Comparison of ENCODE assay signal across 13 cellular contexts in genomic region chr18:45741056-45741455, GRCh38. TPM values are rescaled to one million over a fixed set of nuclear protein-coding genes. Genes with fewer than 3 reads are reported as not detected.
DNase-seq lines count a peak whose midpoint lies in the region; ATAC-seq and TF ChIP-seq lines count a peak whose summit lies in the region.
"Had no signal": no experiment of that assay in that cellular context is flagged by ENCODE, and none has a peak within 500 bp of the region (broad histone marks: within the 10 kb centered on the region; RNA-seq: fewer than 3 reads in every experiment).

No MANE protein-coding gene starts in this region.

- no peaks in the 10 kb centered on the region for H3K79me2 ChIP-seq in SK-N-SH (ENCODE audit: insufficient read depth)

- intact Hi-C loops in left ventricle myocardium inferior (cut with micrococcal nuclease) (no loop called here), Right ventricle myocardium inferior (cut with DNase I) (no loop called here)

- no peaks in the 10 kb centered on the region for H3K27me3 ChIP-seq in left ventricle myocardium inferior (ENCODE audit: low read depth)
- no peaks in the 10 kb centered on the region for H3K27me3 ChIP-seq in SK-N-SH (ENCODE audit: insufficient read depth)

- no peak overlapping the region for H3K9ac ChIP-seq in SK-N-SH

- H3K4me1 ChIP-seq in left ventricle myocardium inferior (peaks cover 41% of the 10 kb centered on the region), HEK293 (ENCODE audit: control insufficient read depth, insufficient read depth, low read length) (peaks cover 8% of the 10 kb centered on the region), SK-N-SH (ENCODE audit: control insufficient read depth in 1 of 2, insufficient read depth in 2 of 2, low read depth in 1 of 2, low read length in 1 of 2) (peaks cover 0 to 4% of the 10 kb centered on the region in 2 experiments; a peak in 1 of 4 replicates)

- no peak overlapping the region for H2AFZ ChIP-seq in SK-N-SH (ENCODE audit: low read depth)

- H3K36me3 Mint-ChIP-seq in osteocyte (ENCODE audit: unreplicated experiment), result no peaks in the 10 kb centered on the region
- H3K36me3 Mint-ChIP-seq: CD14-positive monocyte had no signal

- H3K4me3 Mint-ChIP-seq in osteocyte (ENCODE audit: unreplicated experiment), result no peak overlapping the region
- H3K4me3 Mint-ChIP-seq: CD14-positive monocyte; CD8-positive, alpha-beta T cell had no signal

- no peak for ATAC-seq in Right ventricle myocardium inferior
- ATAC-seq: CD8-positive, alpha-beta T cell; HCT116 had no signal

- peak in 1 of 2 experiments; percentile 59; a peak in 1 of 4 replicates for TF ChIP-seq EP300 in SK-N-SH (IDR thresholded peaks at IDR 0.05; ENCODE audit: borderline replicate concordance in 1 of 2, low read depth in 1 of 2, low read length in 1 of 2)

- no peak for TF ChIP-seq CTCF in left ventricle myocardium inferior (IDR thresholded peaks at IDR 0.05; ENCODE audit: borderline replicate concordance)
- TF ChIP-seq CTCF in HEK293 (tag by site-specific recombination; IDR thresholded peaks at IDR 0.05), result no peak
- TF ChIP-seq CTCF in SK-N-SH (IDR thresholded peaks at IDR 0.05), result no peak
- TF ChIP-seq CTCF in osteocyte (IDR thresholded peaks at IDR 0.05), result no peak

- H3K4me3 ChIP-seq in left ventricle myocardium inferior (peak overlapping the region; percentile 65), HEK293 (ENCODE audit: low read depth, low read length) (no peak overlapping the region), SK-N-SH (ENCODE audit: low read depth in 2 of 2, low read length in 1 of 2) (no peak overlapping the region)

- H3K27ac ChIP-seq in left ventricle myocardium inferior (replicated peaks), result peak overlapping the region; percentile 89
- H3K27ac ChIP-seq in HEK293 (ENCODE audit: extremely low read depth, low read depth, low read length), result no peak overlapping the region
- H3K27ac ChIP-seq in SK-N-SH (ENCODE audit: low read depth in 2 of 2, low read length in 1 of 2), result no peak overlapping the region

- H3K36me3 ChIP-seq in left ventricle myocardium inferior (no peaks in the 10 kb centered on the region), HEK293 (ENCODE audit: control insufficient read depth in 2 of 2, insufficient read depth in 1 of 2, low read length in 2 of 2) (no peaks in the 10 kb centered on the region), SK-N-SH (replicated peaks in 1 of 2; ENCODE audit: control insufficient read depth in 1 of 2, insufficient read depth in 2 of 2, low read length in 1 of 2) (no peaks in the 10 kb centered on the region)

- CTCF ChIA-PET in HEK293 (lab: Yijun Ruan, JAX), result interaction anchor here (0.6 kb wide), 1 partner anchor 116 kb away, joined by 3 read pairs; no protein-coding TSS in a partner anchor
- CTCF ChIA-PET in SK-N-SH (lab: Yijun Ruan, JAX), result interaction anchor here (0.7 to 1.0 kb wide), 3 partner anchors 18 to 154 kb away, joined by 3 to 6 read pairs (median 3); no protein-coding TSS in a partner anchor

- no peaks in the 10 kb centered on the region for H4K20me1 ChIP-seq in SK-N-SH (ENCODE audit: insufficient read depth)

- peaks cover 15% of the 10 kb centered on the region for H3K4me1 Mint-ChIP-seq in osteocyte (ENCODE audit: unreplicated experiment)
- H3K4me1 Mint-ChIP-seq: CD14-positive monocyte had no signal

- H3F3A ChIP-seq in SK-N-SH (replicated peaks; ENCODE audit: insufficient read depth), result no peaks in the 10 kb centered on the region

- H3K27ac Mint-ChIP-seq in osteocyte (ENCODE audit: unreplicated experiment), result no peak overlapping the region
- H3K27ac Mint-ChIP-seq: CD14-positive monocyte; CD8-positive, alpha-beta T cell had no signal

- no peaks in the 10 kb centered on the region for H3K9me2 ChIP-seq in SK-N-SH

- no peaks in the 10 kb centered on the region for H3K9me3 Mint-ChIP-seq in osteocyte (ENCODE audit: unreplicated experiment)
- H3K9me3 Mint-ChIP-seq: CD14-positive monocyte; CD8-positive, alpha-beta T cell had no signal

- no peaks in the 10 kb centered on the region for H3K9me3 ChIP-seq in left ventricle myocardium inferior (replicated peaks)
- H3K9me3 ChIP-seq in HEK293 (ENCODE audit: control insufficient read depth, insufficient read depth, low read depth, low read length), result no peaks in the 10 kb centered on the region
- no peaks in the 10 kb centered on the region for H3K9me3 ChIP-seq in SK-N-SH

- TF ChIP-seq RAD21 in SK-N-SH (IDR thresholded peaks at IDR 0.05; ENCODE audit: low read length), result no peak

- WGBS in SK-N-SH (ENCODE audit: low lambda C conversion rate), result 49% methylated on average over 3 of the region's 3 CpGs

- POLR2A ChIA-PET in HEK293 (lab: Yijun Ruan, JAX), result no interaction called here
- POLR2A ChIA-PET in SK-N-SH (lab: Yijun Ruan, JAX), result no interaction called here

- no peak overlapping the region for H3K4me2 ChIP-seq in SK-N-SH

- DNase-seq in left ventricle myocardium inferior, result no peak
- no peak for DNase-seq in Right ventricle myocardium inferior (ENCODE audit: missing footprints)
- peak; percentile 38 for DNase-seq in SK-N-SH
- no peak for DNase-seq in A172 (ENCODE audit: low spot score)
- DNase-seq in osteocyte (ENCODE audit: extremely low spot score, unreplicated experiment), result no peak
- DNase-seq: CD8-positive, alpha-beta T cell; COR-L47; DND-41; GDM1 had no signal

- H3K27me3 Mint-ChIP-seq in osteocyte (ENCODE audit: unreplicated experiment), result peaks cover 5% of the 10 kb centered on the region

TF ChIP-seq in HEK293, 187 proteins besides CTCF, POLR2A, EP300 and RAD21:
- TF ChIP-seq EGR2 (tag by site-specific recombination; IDR thresholded peaks at IDR 0.05; ENCODE audit: low read depth), result peak; percentile 67
- TF ChIP-seq SP3 (tag by site-specific recombination; IDR thresholded peaks at IDR 0.05), result no peak

TF ChIP-seq in SK-N-SH, 30 proteins besides CTCF, POLR2A, EP300 and RAD21:
- peak; percentile 66; the same call in 1 of the 2 replicates for TF ChIP-seq RCOR1 (IDR thresholded peaks at IDR 0.05; ENCODE audit: low read length)
- TF ChIP-seq, protein P1, sequence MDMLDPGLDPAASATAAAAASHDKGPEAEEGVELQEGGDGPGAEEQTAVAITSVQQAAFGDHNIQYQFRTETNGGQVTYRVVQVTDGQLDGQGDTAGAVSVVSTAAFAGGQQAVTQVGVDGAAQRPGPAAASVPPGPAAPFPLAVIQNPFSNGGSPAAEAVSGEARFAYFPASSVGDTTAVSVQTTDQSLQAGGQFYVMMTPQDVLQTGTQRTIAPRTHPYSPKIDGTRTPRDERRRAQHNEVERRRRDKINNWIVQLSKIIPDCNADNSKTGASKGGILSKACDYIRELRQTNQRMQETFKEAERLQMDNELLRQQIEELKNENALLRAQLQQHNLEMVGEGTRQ (IDR thresholded peaks at IDR 0.05; ENCODE audit: borderline replicate concordance, low read depth, low read length), result no peak
- peak; percentile 32 for TF ChIP-seq CHD2 (IDR thresholded peaks at IDR 0.05; ENCODE audit: low read length, partially characterized antibody)
- peak; percentile 81 for TF ChIP-seq GATA2 (CRISPR knock-in tag; IDR thresholded peaks at IDR 0.05)
- no peak for TF ChIP-seq TCF12 (IDR thresholded peaks at IDR 0.05)
- no peak for TF ChIP-seq SMC3 (IDR thresholded peaks at IDR 0.05; ENCODE audit: low read depth, low read length)

RNA-seq across cellular contexts. Expression of gene SLC14A1, which starts 17.1 kb away (rescaled TPM):
- total RNA-seq in left ventricle myocardium inferior (22.1 TPM), Right ventricle myocardium inferior (24.9 TPM), osteocyte (0.24 TPM in 1 of 2 replicates, not detected in the other)
- polyA plus RNA-seq in SK-N-SH (2012; rRNA removed), result 2.4 and 4.5 TPM in 2 replicates
- 1.7 and 2.0 TPM in 2 replicates for polyA plus RNA-seq in SK-N-SH (2012; cell fraction: cytosol; rRNA removed)
- polyA plus RNA-seq in SK-N-SH (2012; cell fraction: nucleus; rRNA removed), result 5.2 and 9.4 TPM in 2 replicates
- 1.6 TPM in 1 of 2 replicates, not detected in the other for total RNA-seq in A172 (2014; rRNA removed; shearing (Covaris generic))
- total RNA-seq: A673 had no signal
- polyA plus RNA-seq: CD14-positive monocyte had no signal
